Comparison of ENCODE assay signal across 16 cellular contexts in the genomic region with DNA sequence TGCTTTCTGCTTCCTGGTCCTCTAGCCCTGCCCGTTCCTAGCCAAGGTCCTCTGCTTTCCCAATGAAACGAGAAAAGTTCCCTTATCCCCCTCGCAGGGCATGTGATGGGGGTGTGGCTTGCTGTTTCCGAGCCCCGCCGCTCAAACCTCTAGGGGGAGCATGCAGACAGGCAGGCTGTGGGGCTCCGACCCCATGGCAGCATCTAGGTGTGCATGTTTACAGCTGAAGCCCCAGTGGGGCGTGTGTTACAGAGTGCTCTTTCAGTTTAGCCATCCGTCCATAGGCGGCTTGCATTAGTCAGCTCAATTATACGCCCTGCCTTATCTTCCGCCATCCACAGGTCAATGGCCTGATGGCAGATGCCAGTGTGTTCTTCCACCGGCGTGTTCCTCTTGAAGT. TPM values are rescaled to one million over a fixed set of nuclear protein-coding genes. Genes with fewer than 3 reads are reported as not detected.
DNase-seq lines count a peak whose midpoint lies in the region; ATAC-seq, FAIRE-seq and TF ChIP-seq lines count a peak whose summit lies in the region.
"Had no signal": no experiment of that assay in that cellular context is flagged by ENCODE, and none has a peak within 500 bp of the region (broad histone marks: within the 10 kb centered on the region; RNA-seq: fewer than 3 reads in every experiment).

No MANE protein-coding gene starts in this region.

- H3K4me3 ChIP-seq in Panc1 (ENCODE audit: low read depth in 2 of 2, low read length in 2 of 2) (no peak overlapping the region), epithelial cell of esophagus (ENCODE audit: low read length) (no peak overlapping the region), small intestine (ENCODE audit: low read depth in 1 of 2, low read length in 2 of 2) (no peak overlapping the region)
- H3K4me3 ChIP-seq: HAP-1 had no signal

- H3K9me3 ChIP-seq in Panc1 (ENCODE audit: control insufficient read depth, insufficient read depth, low read depth, low read length) (no peaks in the 10 kb centered on the region), small intestine (ENCODE audit: control insufficient read depth, low read depth) (no peaks in the 10 kb centered on the region)
- H3K9me3 ChIP-seq: HAP-1 had no signal

- no peaks in the 10 kb centered on the region for H3K4me1 Mint-ChIP-seq in activated naive CD8-positive, alpha-beta T cell treated with anti-CD3 and anti-CD28 coated beads, Interleukin-2, amount 50 U/mL, for 24 hours
- H3K4me1 Mint-ChIP-seq in activated naive CD8-positive, alpha-beta T cell treated with anti-CD3 and anti-CD28 coated beads for 36 hours, result no peaks in the 10 kb centered on the region

- peaks cover 2% of the 10 kb centered on the region for H3K27me3 Mint-ChIP-seq in activated naive CD8-positive, alpha-beta T cell treated with anti-CD3 and anti-CD28 coated beads, Interleukin-2, amount 50 U/mL, for 24 hours
- no peaks in the 10 kb centered on the region for H3K27me3 Mint-ChIP-seq in activated naive CD8-positive, alpha-beta T cell treated with anti-CD3 and anti-CD28 coated beads for 36 hours

- H3K4me3 Mint-ChIP-seq in activated naive CD8-positive, alpha-beta T cell treated with anti-CD3 and anti-CD28 coated beads, Interleukin-2, amount 50 U/mL, for 24 hours, result no peak overlapping the region
- H3K4me3 Mint-ChIP-seq in activated naive CD8-positive, alpha-beta T cell treated with anti-CD3 and anti-CD28 coated beads for 36 hours, result no peak overlapping the region
- H3K4me3 Mint-ChIP-seq: activated naive CD8-positive, alpha-beta T cell had no signal

- intact Hi-C loops in Panc1 (cut with micrococcal nuclease; ENCODE audit: unreplicated experiment), result no loop called here

- H3K27ac Mint-ChIP-seq in activated naive CD8-positive, alpha-beta T cell treated with anti-CD3 and anti-CD28 coated beads, Interleukin-2, amount 50 U/mL, for 24 hours, result no peak overlapping the region
- no peak overlapping the region for H3K27ac Mint-ChIP-seq in activated naive CD8-positive, alpha-beta T cell treated with anti-CD3 and anti-CD28 coated beads for 36 hours
- H3K27ac Mint-ChIP-seq: activated naive CD8-positive, alpha-beta T cell had no signal

- FAIRE-seq in small intestine (lab: Jason Lieb, UNC) (no peak), HTR-8/SVneo (lab: Jason Lieb, UNC) (no peak)

- in situ Hi-C loops in Panc1 (cut with HindIII; ENCODE audit: low pct_unique_long_range_greater_than_20kb, low sequenced_read_pairs), result no loop called here

- no peaks in the 10 kb centered on the region for H3K9me3 Mint-ChIP-seq in activated naive CD8-positive, alpha-beta T cell treated with anti-CD3 and anti-CD28 coated beads, Interleukin-2, amount 50 U/mL, for 24 hours
- H3K9me3 Mint-ChIP-seq in activated naive CD8-positive, alpha-beta T cell treated with anti-CD3 and anti-CD28 coated beads for 36 hours, result no peaks in the 10 kb centered on the region

- no peaks in the 10 kb centered on the region for H3K36me3 Mint-ChIP-seq in activated naive CD8-positive, alpha-beta T cell treated with anti-CD3 and anti-CD28 coated beads, Interleukin-2, amount 50 U/mL, for 24 hours (ENCODE audit: low read depth)
- no peaks in the 10 kb centered on the region for H3K36me3 Mint-ChIP-seq in activated naive CD8-positive, alpha-beta T cell treated with anti-CD3 and anti-CD28 coated beads for 36 hours
- H3K36me3 Mint-ChIP-seq: activated naive CD8-positive, alpha-beta T cell had no signal

- no peak for ATAC-seq in activated naive CD8-positive, alpha-beta T cell treated with anti-CD3 and anti-CD28 coated beads, Interleukin-2, amount 50 U/mL, for 24 hours
- ATAC-seq in Panc1, result no peak
- ATAC-seq in GM18519 (IDR thresholded peaks at IDR 0.05; ENCODE audit: low FRiP score, unreplicated experiment), result no peak
- ATAC-seq in HG03039 (IDR thresholded peaks at IDR 0.05; ENCODE audit: unreplicated experiment), result no peak

- H3K4me1 ChIP-seq in Panc1 (ENCODE audit: control insufficient read depth, insufficient read depth, low read length) (no peaks in the 10 kb centered on the region), small intestine (ENCODE audit: control insufficient read depth in 2 of 2, insufficient read depth in 1 of 2, low read depth in 1 of 2, low read length in 1 of 2) (no peaks in the 10 kb centered on the region)
- H3K4me1 ChIP-seq: HAP-1 had no signal

- 15 to 56% (median 24%) methylated on average over 14 of the region's 14 CpGs for WGBS in small intestine, 3 donors

- POLR2A ChIA-PET in Panc1 (lab: Charles Lee), result no interaction called here

- H3K27me3 ChIP-seq in Panc1 (ENCODE audit: control insufficient read depth, insufficient read depth, low read length) (no peaks in the 10 kb centered on the region), small intestine (ENCODE audit: control insufficient read depth in 2 of 2, insufficient read depth in 2 of 2, low read length in 2 of 2) (no peaks in the 10 kb centered on the region)

- CTCF ChIA-PET in Panc1 (lab: Charles Lee), result no interaction called here

- H3K27ac ChIP-seq in Panc1 (ENCODE audit: low read length) (no peak overlapping the region), small intestine (ENCODE audit: low read depth in 1 of 2, low read length in 1 of 2) (no peak overlapping the region)

- BruUV-seq in Panc1 (replicated peaks; lab: Mats Ljungman, UMichigan), result no TSS peak

- TF ChIP-seq CTCF in Panc1 (IDR thresholded peaks at IDR 0.05) (peak; percentile 18; the same call in 1 of the 2 replicates), epithelial cell of esophagus (IDR thresholded peaks at IDR 0.05; ENCODE audit: insufficient read depth, low read depth, low read length, missing control alignments) (peak; percentile 9)

- DNase-seq in activated naive CD8-positive, alpha-beta T cell treated with anti-CD3 and anti-CD28 coated beads, Interleukin-2, amount 50 U/mL, for 24 hours, result peak; percentile 8
- DNase-seq in activated naive CD8-positive, alpha-beta T cell treated with anti-CD3 and anti-CD28 coated beads for 36 hours, result no peak
- DNase-seq in Panc1 (ENCODE audit: low read depth, low spot score), result no peak
- no peak for DNase-seq in epithelial cell of esophagus (ENCODE audit: low read depth)
- peak; percentile 64 for DNase-seq in small intestine
- DNase-seq in HTR-8/SVneo (ENCODE audit: insufficient read length, low spot score), result no peak
- DNase-seq: EL; NCI-H1436; stimulated activated CD4-positive, alpha-beta T cell treated with anti-CD3 and anti-CD28 coated beads, Interleukin-4, amount 100 ng/mL, for 24 hours; stimulated activated naive CD4-positive, alpha-beta T cell; T-helper 2 cell had no signal

- H3K36me3 ChIP-seq in Panc1 (ENCODE audit: control insufficient read depth, insufficient read depth, low read length) (no peaks in the 10 kb centered on the region), small intestine (ENCODE audit: control insufficient read depth in 2 of 2, insufficient read depth in 2 of 2, low read length in 2 of 2) (no peaks in the 10 kb centered on the region)
- H3K36me3 ChIP-seq: HAP-1 had no signal

RNA-seq across cellular contexts. Expression of a gene that starts 48.3 kb away (rescaled TPM):
- total RNA-seq in activated naive CD8-positive, alpha-beta T cell treated with anti-CD3 and anti-CD28 coated beads for 36 hours, result not detected
- total RNA-seq in Panc1 (2021; ENCODE audit: unreplicated experiment), result not detected
- polyA plus RNA-seq in Panc1 (2012; ENCODE audit: insufficient read length), result not detected
- polyA plus RNA-seq in small intestine, result not detected
- total RNA-seq: renal cortical epithelial cell had no signal

Comparison
In these comparisons a context has a peak if more than half of its experiments do, and no peak if none do; other contexts are left out.
1. DNase-seq: peak in activated naive CD8-positive, alpha-beta T cell treated with anti-CD3 and anti-CD28 coated beads, Interleukin-2, amount 50 U/mL, for 24 hours (single experiment) and small intestine (single experiment); none in activated naive CD8-positive, alpha-beta T cell treated with anti-CD3 and anti-CD28 coated beads for 36 hours (single experiment), Panc1 (single experiment), epithelial cell of esophagus (single experiment) and HTR-8/SVneo (single experiment).